Comparison of ENCODE assay signal across 18 cellular contexts in the genomic region with DNA sequence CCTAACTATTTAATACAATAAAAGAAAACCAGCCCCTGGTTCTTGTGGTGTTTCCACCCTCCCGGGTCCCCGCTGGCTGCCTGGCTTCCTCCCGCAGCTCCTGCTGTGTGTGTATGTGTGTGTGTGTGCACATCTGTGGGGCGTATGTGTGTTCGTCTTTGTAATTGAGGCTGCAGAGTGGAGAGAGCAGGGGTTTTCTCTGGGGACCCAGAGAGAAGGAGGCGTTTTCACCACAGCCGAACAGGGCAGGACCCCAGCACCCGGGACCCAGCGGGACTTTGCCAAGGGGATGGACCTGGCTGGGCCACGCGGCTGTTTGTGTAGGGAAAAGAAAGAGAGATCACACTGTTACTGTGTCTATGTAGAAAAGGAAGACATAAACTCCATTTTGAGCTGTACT. TPM values are rescaled to one million over a fixed set of nuclear protein-coding genes. Genes with fewer than 3 reads are reported as not detected.
DNase-seq lines count a peak whose midpoint lies in the region; ATAC-seq and TF ChIP-seq lines count a peak whose summit lies in the region.
"Had no signal": no experiment of that assay in that cellular context is flagged by ENCODE, and none has a peak within 500 bp of the region (broad histone marks: within the 10 kb centered on the region; RNA-seq: fewer than 3 reads in every experiment).

No MANE protein-coding gene starts in this region.

- H3K36me3 ChIP-seq in KOPT-K1 (ENCODE audit: insufficient read depth, low read length) (no peaks in the 10 kb centered on the region), trophoblast cell (ENCODE audit: control insufficient read depth in 1 of 2, insufficient read depth in 2 of 2, low read length in 2 of 2) (no peaks in the 10 kb centered on the region), thyroid gland (no peaks in the 10 kb centered on the region)

- no CpG with 5 or more reads among the region's 11 CpGs for WGBS in trophoblast cell (ENCODE audit: extremely low coverage, insufficient coverage, insufficient read length)
- 84 to 87% methylated on average over 11 of the region's 11 CpGs for WGBS in thyroid gland, 2 donors

- peak; percentile 8 for DNase-seq in D341Med (ENCODE audit: low spot score)
- no peak for DNase-seq in glutamatergic neuron
- DNase-seq in trophoblast cell: no peak
- DNase-seq in thyroid gland: no peak
- DNase-seq in DMS79 (lab: John Stamatoyannopoulos, UW): no peak
- no peak for DNase-seq in MCF 10A (ENCODE audit: unreplicated experiment)
- DNase-seq: activated CD4-positive, CD25-positive, alpha-beta regulatory T cell; activated T-cell treated with anti-CD3 and anti-CD28 coated beads for 4 hours; amygdala; KG1; NCI-H2029 treated with DMSO at 0.1 percent for 48 hours had no signal

- H3K36me3 Mint-ChIP-seq in glutamatergic neuron (ENCODE audit: unreplicated experiment) (no peaks in the 10 kb centered on the region), MCF 10A (ENCODE audit: insufficient read depth, unreplicated experiment) (no peaks in the 10 kb centered on the region)

- ATAC-seq in GM19395 (IDR thresholded peaks at IDR 0.05; ENCODE audit: unreplicated experiment): no peak
- ATAC-seq: SK-N-SH treated with all-trans-retinoic acid at 6 μM for 48 hours had no signal

- no peaks in the 10 kb centered on the region for H3K9me3 ChIP-seq in KOPT-K1 (ENCODE audit: insufficient read depth, low read length, poor library complexity, severe bottlenecking)
- no peaks in the 10 kb centered on the region for H3K9me3 ChIP-seq in trophoblast cell (ENCODE audit: insufficient read depth, low read depth, low read length)
- no peaks in the 10 kb centered on the region for H3K9me3 ChIP-seq in thyroid gland

- H3K27me3 Mint-ChIP-seq in glutamatergic neuron (ENCODE audit: unreplicated experiment): peaks cover 16% of the 10 kb centered on the region
- peaks cover 13% of the 10 kb centered on the region for H3K27me3 Mint-ChIP-seq in MCF 10A (ENCODE audit: insufficient read depth, unreplicated experiment)
- H3K27me3 Mint-ChIP-seq: stimulated activated naive CD8-positive, alpha-beta T cell treated with anti-CD3 and anti-CD28 coated beads, Interleukin-15, Interleukin-2, amounts not matched to agents 100 ng/mL and 50 ng/mL, for 24 hours had no signal

- peak overlapping the region; percentile 4 for H3K27ac Mint-ChIP-seq in glutamatergic neuron (ENCODE audit: unreplicated experiment)
- H3K27ac Mint-ChIP-seq in MCF 10A (ENCODE audit: low read depth, unreplicated experiment): no peak overlapping the region
- H3K27ac Mint-ChIP-seq: CD4-positive, alpha-beta T cell; stimulated activated naive CD8-positive, alpha-beta T cell treated with anti-CD3 and anti-CD28 coated beads, Interleukin-15, Interleukin-2, amounts not matched to agents 100 ng/mL and 50 ng/mL, for 24 hours had no signal

- no peak for TF ChIP-seq CTCF in glutamatergic neuron (IDR thresholded peaks at IDR 0.05; ENCODE audit: partially characterized antibody, unreplicated experiment)
- no peak for TF ChIP-seq CTCF in thyroid gland (IDR thresholded peaks at IDR 0.05)
- TF ChIP-seq CTCF in MCF 10A (IDR thresholded peaks at IDR 0.05; ENCODE audit: unreplicated experiment): no peak

- H3K4me2 ChIP-seq in trophoblast cell (ENCODE audit: low read length): no peak overlapping the region

- no TSS peak for BruUV-seq in MCF 10A (replicated peaks; lab: Mats Ljungman, UMichigan)

- CTCF ChIA-PET in MCF 10A (lab: Yijun Ruan, JAX): no interaction called here

- H2BK5ac ChIP-seq in trophoblast cell (ENCODE audit: low read depth, low read length, poor library complexity): peak overlapping the region; percentile 64

- no peak overlapping the region for H2AFZ ChIP-seq in trophoblast cell (ENCODE audit: insufficient read depth, low read length, poor library complexity)

- intact Hi-C loops in thyroid gland (cut with DNase I) (loop anchor here (5.0 kb wide), 1 partner anchor 135 kb away; no protein-coding TSS in a partner anchor), MCF 10A (cut with micrococcal nuclease) (loop anchor here (5.0 kb wide), 1 partner anchor 135 kb away; no protein-coding TSS in a partner anchor)

- no peak for TF ChIP-seq POLR2A in thyroid gland (IDR thresholded peaks at IDR 0.05)

- H3K4me3 ChIP-seq in trophoblast cell (ENCODE audit: low read depth, low read length) (no peak overlapping the region), thyroid gland (replicated peaks in 1 of 3) (no peak overlapping the region)
- H3K4me3 ChIP-seq: dorsolateral prefrontal cortex had no signal

- H3K4me1 Mint-ChIP-seq in glutamatergic neuron (ENCODE audit: low read depth, unreplicated experiment) (peaks cover 37% of the 10 kb centered on the region), MCF 10A (ENCODE audit: insufficient read depth, unreplicated experiment) (peaks cover 7% of the 10 kb centered on the region)

- H3K14ac ChIP-seq in trophoblast cell (ENCODE audit: low read length): peak overlapping the region; percentile 82

- no peak overlapping the region for H4K12ac ChIP-seq in trophoblast cell (ENCODE audit: low read depth, low read length)

- H4K91ac ChIP-seq in trophoblast cell (ENCODE audit: low read depth, low read length): peak overlapping the region; percentile 87

- H3K27me3 ChIP-seq in trophoblast cell (ENCODE audit: insufficient read depth, low read length): no peaks in the 10 kb centered on the region
- no peaks in the 10 kb centered on the region for H3K27me3 ChIP-seq in thyroid gland
- H3K27me3 ChIP-seq: dorsolateral prefrontal cortex had no signal

- peaks cover 3% of the 10 kb centered on the region for H3K79me2 ChIP-seq in trophoblast cell (ENCODE audit: control insufficient read depth, insufficient read depth, low read length, poor library complexity)

- H2AK5ac ChIP-seq in trophoblast cell (ENCODE audit: low read length): peak overlapping the region; percentile 9

- H3K18ac ChIP-seq in trophoblast cell (ENCODE audit: low read length): peak overlapping the region; percentile 47

- peak overlapping the region; percentile 92 for H3K27ac ChIP-seq in KOPT-K1 (ENCODE audit: low read depth, low read length, poor library complexity, severe bottlenecking)
- peak overlapping the region; percentile 59 for H3K27ac ChIP-seq in trophoblast cell (ENCODE audit: low read depth, low read length)
- H3K27ac ChIP-seq in thyroid gland: no peak overlapping the region

- H2BK12ac ChIP-seq in trophoblast cell (ENCODE audit: low read length): peak overlapping the region; percentile 54

- H3K79me1 ChIP-seq in trophoblast cell (ENCODE audit: low read length): peaks cover 41% of the 10 kb centered on the region

- H2BK120ac ChIP-seq in trophoblast cell (ENCODE audit: insufficient read depth, low read length, poor library complexity): peak overlapping the region; percentile 73

- H3K4ac ChIP-seq in trophoblast cell (ENCODE audit: low read depth, low read length): no peak overlapping the region

- peak overlapping the region; percentile 47 for H3K4me3 Mint-ChIP-seq in glutamatergic neuron (ENCODE audit: unreplicated experiment)
- no peak overlapping the region for H3K4me3 Mint-ChIP-seq in MCF 10A (ENCODE audit: unreplicated experiment)
- H3K4me3 Mint-ChIP-seq: CD4-positive, alpha-beta T cell; stimulated activated naive CD8-positive, alpha-beta T cell treated with anti-CD3 and anti-CD28 coated beads, Interleukin-15, Interleukin-2, amounts not matched to agents 100 ng/mL and 50 ng/mL, for 24 hours had no signal

- H3K9me3 Mint-ChIP-seq in glutamatergic neuron (ENCODE audit: unreplicated experiment) (peaks cover 8% of the 10 kb centered on the region), MCF 10A (ENCODE audit: unreplicated experiment) (no peaks in the 10 kb centered on the region)
- H3K9me3 Mint-ChIP-seq: CD4-positive, alpha-beta T cell; stimulated activated naive CD8-positive, alpha-beta T cell treated with anti-CD3 and anti-CD28 coated beads, Interleukin-15, Interleukin-2, amounts not matched to agents 100 ng/mL and 50 ng/mL, for 24 hours had no signal

- H3K23ac ChIP-seq in trophoblast cell (ENCODE audit: low read length): no peak overlapping the region

- H3K9ac ChIP-seq in trophoblast cell (ENCODE audit: low read length): no peak overlapping the region

- peaks cover 39 to 49% of the 10 kb centered on the region in 2 experiments for H3K4me1 ChIP-seq in trophoblast cell (ENCODE audit: control insufficient read depth in 1 of 2, insufficient read depth in 2 of 2, low read length in 2 of 2)
- peaks cover 0 to 37% of the 10 kb centered on the region in 2 donors for H3K4me1 ChIP-seq in thyroid gland

- H4K8ac ChIP-seq in trophoblast cell (ENCODE audit: low read depth, low read length): peak overlapping the region; percentile 37

- POLR2A ChIA-PET in MCF 10A (lab: Yijun Ruan, JAX): no interaction called here

RNA-seq across cellular contexts. Expression of a gene that starts 42.7 kb away (rescaled TPM):
- not detected for total RNA-seq in glutamatergic neuron (ENCODE audit: unreplicated experiment)
- polyA plus RNA-seq in trophoblast cell (2013): not detected in 2 replicates
- total RNA-seq in thyroid gland: not detected
- total RNA-seq in MCF 10A (2022): not detected in 2 replicates
- total RNA-seq: CD4-positive, alpha-beta T cell; mucosa of gallbladder had no signal

Comparison
In these comparisons a context has a peak if more than half of its experiments do, and no peak if none do; other contexts are left out.
1. H3K27ac ChIP-seq: peak in KOPT-K1 (single experiment) and trophoblast cell (single experiment); none in thyroid gland (0 of 3).